Comparison of ENCODE assay signal across 21 cellular contexts in genomic region chr10:83522456-83522855, GRCh38.
"Had no signal": no experiment of that assay in that cellular context is flagged by ENCODE, and none has a peak within 500 bp of the region (broad histone marks: within the 10 kb centered on the region; RNA-seq: fewer than 3 reads in every experiment).

No MANE protein-coding gene starts in this region.

- DNase-seq: activated CD4-positive, alpha-beta memory T cell treated with anti-CD3 and anti-CD28 coated beads for 36 hours; activated CD4-positive, alpha-beta T cell treated with anti-CD3 and anti-CD28 coated beads for 36 hours; activated CD8-positive, alpha-beta memory T cell treated with anti-CD3 and anti-CD28 coated beads, Interleukin-2, amount 10 ng/mL, durations not matched to agents 7 days and 5 days; activated naive CD4-positive, alpha-beta T cell treated with anti-CD3 and anti-CD28 coated beads, Interleukin-2, amount 50 U/mL, for 16 hours; activated T-cell treated with anti-CD3 and anti-CD28 coated beads, Interleukin-2, amount 50 U/mL, for 24 hours; adrenal gland; body of pancreas; effector memory CD8-positive, alpha-beta T cell; head of caudate nucleus; occipital lobe; right lobe of liver; stimulated activated CD4-positive, alpha-beta T cell treated with anti-CD3 and anti-CD28 coated beads, Interleukin-1b, Interleukin-23, amount 100 ng/mL, for 48 hours; stomach; T-helper 17 cell; uterus had no signal

- H3K27ac ChIP-seq: adrenal gland, body of pancreas, prostate gland, right lobe of liver, stomach, uterus had no signal

- FAIRE-seq: frontal cortex had no signal

- H3K36me3 ChIP-seq: adrenal gland, prostate gland, right lobe of liver, stomach, uterus had no signal

- H3K4me1 ChIP-seq: adrenal gland, body of pancreas, prostate gland, right lobe of liver, uterus had no signal

- H3K4me1 Mint-ChIP-seq: activated CD4-positive, alpha-beta T cell treated with anti-CD3 and anti-CD28 coated beads for 36 hours; activated CD8-positive, alpha-beta memory T cell treated with anti-CD3 and anti-CD28 coated beads, Interleukin-2, amount 10 ng/mL, durations not matched to agents 7 days and 5 days; central memory CD8-positive, alpha-beta T cell; T-helper 17 cell had no signal

- H3K36me3 Mint-ChIP-seq: activated CD4-positive, alpha-beta memory T cell treated with anti-CD3 and anti-CD28 coated beads for 36 hours; activated CD8-positive, alpha-beta memory T cell treated with anti-CD3 and anti-CD28 coated beads, Interleukin-2, amount 10 ng/mL, durations not matched to agents 7 days and 5 days; natural killer cell treated with Interleukin-12 subunit alpha and Interleukin-12 subunit beta and Interleukin-15 and Interleukin-18, amount 100 ng/mL, for 72 hours had no signal

- H3K4me3 ChIP-seq: adrenal gland, body of pancreas, prostate gland, right lobe of liver, stomach, uterus had no signal

- H3K27me3 Mint-ChIP-seq: activated CD4-positive, alpha-beta memory T cell treated with anti-CD3 and anti-CD28 coated beads for 36 hours; activated CD4-positive, alpha-beta T cell treated with anti-CD3 and anti-CD28 coated beads for 36 hours; activated CD8-positive, alpha-beta memory T cell treated with anti-CD3 and anti-CD28 coated beads, Interleukin-2, amount 10 ng/mL, durations not matched to agents 7 days and 5 days; activated T-cell treated with anti-CD3 and anti-CD28 coated beads, Interleukin-2, amount 50 U/mL, for 24 hours; central memory CD8-positive, alpha-beta T cell; dendritic cell treated with granulocyte-macrophage colony-stimulating factor and Interleukin-4, amounts not matched to agents 40 ng/mL and 50 ng/mL, for 4 days; effector memory CD8-positive, alpha-beta T cell; natural killer cell treated with Interleukin-12 subunit alpha and Interleukin-12 subunit beta and Interleukin-15 and Interleukin-18, amount 100 ng/mL, for 72 hours; T-helper 17 cell had no signal

- H3K27me3 ChIP-seq: adrenal gland, body of pancreas, right lobe of liver, stomach, uterus had no signal

- ATAC-seq: activated CD4-positive, alpha-beta T cell treated with anti-CD3 and anti-CD28 coated beads for 36 hours; activated CD8-positive, alpha-beta memory T cell treated with anti-CD3 and anti-CD28 coated beads, Interleukin-2, amount 10 ng/mL, durations not matched to agents 7 days and 5 days; effector memory CD8-positive, alpha-beta T cell; left lobe of liver; natural killer cell treated with Interleukin-12 subunit alpha and Interleukin-12 subunit beta and Interleukin-15 and Interleukin-18, amount 100 ng/mL, for 72 hours; right lobe of liver; T-helper 17 cell had no signal

- H3K9me3 ChIP-seq: adrenal gland, body of pancreas, prostate gland, right lobe of liver had no signal

- H3K4me3 Mint-ChIP-seq: activated CD4-positive, alpha-beta memory T cell treated with anti-CD3 and anti-CD28 coated beads for 36 hours; activated CD4-positive, alpha-beta T cell treated with anti-CD3 and anti-CD28 coated beads for 36 hours; activated CD8-positive, alpha-beta memory T cell treated with anti-CD3 and anti-CD28 coated beads, Interleukin-2, amount 10 ng/mL, durations not matched to agents 7 days and 5 days; activated T-cell treated with anti-CD3 and anti-CD28 coated beads, Interleukin-2, amount 50 U/mL, for 24 hours; central memory CD8-positive, alpha-beta T cell; dendritic cell treated with granulocyte-macrophage colony-stimulating factor and Interleukin-4, amounts not matched to agents 40 ng/mL and 50 ng/mL, for 4 days; effector memory CD8-positive, alpha-beta T cell; natural killer cell treated with Interleukin-12 subunit alpha and Interleukin-12 subunit beta and Interleukin-15 and Interleukin-18, amount 100 ng/mL, for 72 hours; T-helper 17 cell had no signal

- H3K27ac Mint-ChIP-seq: activated CD4-positive, alpha-beta memory T cell treated with anti-CD3 and anti-CD28 coated beads for 36 hours; activated CD4-positive, alpha-beta T cell treated with anti-CD3 and anti-CD28 coated beads for 36 hours; activated CD8-positive, alpha-beta memory T cell treated with anti-CD3 and anti-CD28 coated beads, Interleukin-2, amount 10 ng/mL, durations not matched to agents 7 days and 5 days; activated T-cell treated with anti-CD3 and anti-CD28 coated beads, Interleukin-2, amount 50 U/mL, for 24 hours; dendritic cell treated with granulocyte-macrophage colony-stimulating factor and Interleukin-4, amounts not matched to agents 40 ng/mL and 50 ng/mL, for 4 days; effector memory CD8-positive, alpha-beta T cell; natural killer cell treated with Interleukin-12 subunit alpha and Interleukin-12 subunit beta and Interleukin-15 and Interleukin-18, amount 100 ng/mL, for 72 hours; T-helper 17 cell had no signal
